Comparison of ENCODE assay signal across 16 cellular contexts in the genomic region with DNA sequence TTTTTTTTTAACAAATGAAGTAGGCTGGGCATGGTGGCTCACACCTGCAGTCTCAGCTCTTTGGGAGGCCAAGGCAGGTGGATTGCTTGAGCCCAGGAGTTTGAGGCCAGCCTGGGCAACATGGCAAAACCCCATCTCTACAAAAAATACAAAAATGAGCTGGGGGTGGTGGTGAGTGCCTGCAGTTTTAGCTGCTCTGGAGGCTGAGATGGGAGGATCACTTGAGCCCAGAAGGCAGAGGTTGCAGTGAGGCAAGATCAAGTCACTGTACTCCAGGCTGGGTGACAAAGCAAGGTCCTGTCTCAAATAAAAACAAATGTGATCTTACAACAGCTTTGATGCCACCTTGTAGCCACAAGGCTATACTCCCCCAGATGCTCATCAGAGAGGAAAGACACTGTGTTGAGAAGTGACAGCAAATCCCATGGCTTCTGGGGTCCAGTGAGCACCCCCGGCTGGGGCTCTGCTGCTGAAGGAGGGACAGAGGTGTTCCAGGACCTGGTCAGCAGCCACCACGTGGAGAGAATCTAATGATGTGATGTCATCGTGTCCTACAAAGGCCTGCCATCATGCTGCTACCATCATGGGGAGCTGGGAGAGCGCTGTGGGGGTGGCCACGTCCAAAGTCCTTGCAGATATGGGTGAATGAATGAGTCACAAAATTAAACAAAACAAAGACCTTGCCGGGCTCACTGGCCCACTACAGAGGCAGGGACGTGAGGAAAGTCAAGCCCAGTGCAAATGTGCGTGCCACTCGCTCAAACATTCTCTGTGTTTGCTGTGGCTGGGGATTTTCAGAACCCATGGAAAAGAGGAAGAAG.
A peak's percentile ranks its signal among the peaks of the same experiment; 100 is the strongest.
DNase-seq lines count a peak whose midpoint lies in the region; ATAC-seq and TF ChIP-seq lines count a peak whose summit lies in the region.
"Had no signal": no experiment of that assay in that cellular context is flagged by ENCODE, and none has a peak within 500 bp of the region (broad histone marks: within the 10 kb centered on the region; RNA-seq: fewer than 3 reads in every experiment).

No MANE protein-coding gene starts in this region.

- no peak overlapping the region for H3K4me3 Mint-ChIP-seq in CD14-positive monocyte
- H3K4me3 Mint-ChIP-seq: activated T-cell treated with anti-CD3 and anti-CD28 coated beads, Interleukin-2, amount 50 U/mL, for 4 hours had no signal

- POLR2A ChIA-PET in HEK293 (lab: Yijun Ruan, JAX): no interaction called here

- ATAC-seq in body of pancreas (peak; percentile 45), mucosa of descending colon (peak; percentile 19), HG03196 (IDR thresholded peaks at IDR 0.05; ENCODE audit: unreplicated experiment) (no peak)
- ATAC-seq: activated T-cell treated with anti-CD3 and anti-CD28 coated beads, Interleukin-2, amount 50 U/mL, for 4 hours; Panc1 had no signal

- TF ChIP-seq CTCF in CD14-positive monocyte (IDR thresholded peaks at IDR 0.05) (no peak), HEK293 (tag by site-specific recombination; IDR thresholded peaks at IDR 0.05) (no peak), body of pancreas (IDR thresholded peaks at IDR 0.05) (no peak), mucosa of descending colon (IDR thresholded peaks at IDR 0.05) (no peak)

- CTCF ChIA-PET in HEK293 (lab: Yijun Ruan, JAX): interaction anchor here (0.5 to 3.2 kb wide), 3 partner anchors 14 to 133 kb away, joined by 3 to 14 read pairs (median 4); a partner anchor contains a TSS

- H3K36me3 Mint-ChIP-seq in CD14-positive monocyte: peaks cover 97 to 99% of the 10 kb centered on the region in 2 donors

- no peaks in the 10 kb centered on the region for H3K9me3 Mint-ChIP-seq in CD14-positive monocyte
- H3K9me3 Mint-ChIP-seq: activated T-cell treated with anti-CD3 and anti-CD28 coated beads, Interleukin-2, amount 50 U/mL, for 4 hours had no signal

- TF ChIP-seq POLR2A in body of pancreas (IDR thresholded peaks at IDR 0.05): peak in 1 of 3 donors; percentile 16

- peak overlapping the region; percentile 8 to 86 (median 43) for H3K27ac Mint-ChIP-seq in CD14-positive monocyte

- H3K4me1 Mint-ChIP-seq in CD14-positive monocyte: peaks cover 19% of the 10 kb centered on the region

- no peaks in the 10 kb centered on the region for H3K9me3 ChIP-seq in HEK293 (ENCODE audit: control insufficient read depth, insufficient read depth, low read depth, low read length)
- H3K9me3 ChIP-seq in body of pancreas: no peaks in the 10 kb centered on the region
- no peaks in the 10 kb centered on the region for H3K9me3 ChIP-seq in mucosa of descending colon
- H3K9me3 ChIP-seq: spleen had no signal

- no peak overlapping the region for H3K4me3 ChIP-seq in HEK293 (ENCODE audit: low read depth, low read length)
- H3K4me3 ChIP-seq in body of pancreas: no peak overlapping the region
- H3K4me3 ChIP-seq in mucosa of descending colon: no peak overlapping the region
- H3K4me3 ChIP-seq: dorsolateral prefrontal cortex, spleen had no signal

- intact Hi-C loops in CD14-positive monocyte (cut with micrococcal nuclease): no loop called here
- intact Hi-C loops in body of pancreas (cut with DNase I): no loop called here
- intact Hi-C loops in mucosa of descending colon (cut with DNase I, micrococcal nuclease): no loop called here

- 47 to 52% methylated on average over 7 to 9 of the region's 9 CpGs for WGBS in body of pancreas, 2 donors

- H3K36me3 ChIP-seq in HEK293 (ENCODE audit: control insufficient read depth in 2 of 2, insufficient read depth in 1 of 2, low read length in 2 of 2): peaks cover 4 to 28% of the 10 kb centered on the region in 2 experiments; a peak in 2 of 3 replicates
- peaks cover 0 to 9% of the 10 kb centered on the region in 2 donors for H3K36me3 ChIP-seq in body of pancreas (replicated peaks in 1 of 2; ENCODE audit: insufficient read depth in 1 of 2, low read depth in 2 of 2)
- H3K36me3 ChIP-seq in mucosa of descending colon (ENCODE audit: low read depth): peaks cover 6% of the 10 kb centered on the region

- H3K27ac ChIP-seq in HEK293 (ENCODE audit: extremely low read depth, low read depth, low read length) (no peak overlapping the region), body of pancreas (peak overlapping the region; percentile 10 to 30 (median 24))
- H3K27ac ChIP-seq: spleen had no signal

- no peaks in the 10 kb centered on the region for H3K27me3 ChIP-seq in body of pancreas
- H3K27me3 ChIP-seq: dorsolateral prefrontal cortex, spleen had no signal

- DNase-seq in CD14-positive monocyte (ENCODE audit: low spot score): no peak
- peak; percentile 48 to 78 (median 67) for DNase-seq in body of pancreas
- DNase-seq in mucosa of descending colon: no peak
- no peak for DNase-seq in activated CD4-positive, alpha-beta T cell treated with anti-CD3 and anti-CD28 coated beads for 1 hour
- no peak for DNase-seq in hypothalamus (lab: John Stamatoyannopoulos, UW)
- no peak for DNase-seq in MV-4-11 (lab: John Stamatoyannopoulos, UW)
- DNase-seq: activated CD4-positive, CD25-positive, alpha-beta regulatory T cell; activated T-cell treated with anti-CD3 and anti-CD28 coated beads, Interleukin-2, amount 50 U/mL, for 4 hours; amygdala; dorsolateral prefrontal cortex; NCI-H748 treated with DMSO at 0.1 percent for 48 hours; spleen; SW 1271 had no signal

- no peaks in the 10 kb centered on the region for H3K4me1 ChIP-seq in HEK293 (ENCODE audit: control insufficient read depth, insufficient read depth, low read length)
- peaks cover 43% of the 10 kb centered on the region for H3K4me1 ChIP-seq in body of pancreas
- peaks cover 6% of the 10 kb centered on the region for H3K4me1 ChIP-seq in mucosa of descending colon (ENCODE audit: low read depth)

- peaks cover 0 to 1% (median 0%) of the 10 kb centered on the region in 3 donors for H3K27me3 Mint-ChIP-seq in CD14-positive monocyte (ENCODE audit: low read depth in 3 of 3)

TF ChIP-seq in HEK293, 187 proteins besides CTCF, POLR2A, EP300 and RAD21:
- peak; percentile 62 for TF ChIP-seq ZIC2 (tag by site-specific recombination; IDR thresholded peaks at IDR 0.05)
- no peak for TF ChIP-seq ZNF510 (tag by site-specific recombination; IDR thresholded peaks at IDR 0.05; ENCODE audit: insufficient replicate concordance)
- no peak for TF ChIP-seq ZNF747 (tag by site-specific recombination; IDR thresholded peaks at IDR 0.05)
- no peak for TF ChIP-seq ZNF2 (tag by site-specific recombination; IDR thresholded peaks at IDR 0.05)
- TF ChIP-seq, protein P1, sequence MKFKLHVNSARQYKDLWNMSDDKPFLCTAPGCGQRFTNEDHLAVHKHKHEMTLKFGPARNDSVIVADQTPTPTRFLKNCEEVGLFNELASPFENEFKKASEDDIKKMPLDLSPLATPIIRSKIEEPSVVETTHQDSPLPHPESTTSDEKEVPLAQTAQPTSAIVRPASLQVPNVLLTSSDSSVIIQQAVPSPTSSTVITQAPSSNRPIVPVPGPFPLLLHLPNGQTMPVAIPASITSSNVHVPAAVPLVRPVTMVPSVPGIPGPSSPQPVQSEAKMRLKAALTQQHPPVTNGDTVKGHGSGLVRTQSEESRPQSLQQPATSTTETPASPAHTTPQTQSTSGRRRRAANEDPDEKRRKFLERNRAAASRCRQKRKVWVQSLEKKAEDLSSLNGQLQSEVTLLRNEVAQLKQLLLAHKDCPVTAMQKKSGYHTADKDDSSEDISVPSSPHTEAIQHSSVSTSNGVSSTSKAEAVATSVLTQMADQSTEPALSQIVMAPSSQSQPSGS (tag by site-specific recombination; IDR thresholded peaks at IDR 0.05; ENCODE audit: low read depth): 0 out of 2 replicates have a peak, but pooled peaks have one; percentile 27
- no peak for TF ChIP-seq ZBTB8A (tag by site-specific recombination; IDR thresholded peaks at IDR 0.05)
- TF ChIP-seq ZNF19 (tag by site-specific recombination; IDR thresholded peaks at IDR 0.05; ENCODE audit: low read depth): no peak
- no peak for TF ChIP-seq ZNF670 (tag by site-specific recombination; IDR thresholded peaks at IDR 0.05; ENCODE audit: low read depth)
- no peak for TF ChIP-seq KLF1 (tag by site-specific recombination; IDR thresholded peaks at IDR 0.05)
- TF ChIP-seq ZNF292 (tag by site-specific recombination; IDR thresholded peaks at IDR 0.05; ENCODE audit: borderline replicate concordance, low read depth): no peak
- TF ChIP-seq SALL2 (tag by site-specific recombination; IDR thresholded peaks at IDR 0.05; ENCODE audit: borderline replicate concordance): no peak
- TF ChIP-seq ZNF133 (tag by site-specific recombination; IDR thresholded peaks at IDR 0.05): no peak

Comparison
In these comparisons a context has a peak if more than half of its experiments do, and no peak if none do; other contexts are left out.
1. DNase-seq: peak in body of pancreas (4 of 4); none in CD14-positive monocyte (single experiment), mucosa of descending colon (0 of 3), activated CD4-positive, alpha-beta T cell treated with anti-CD3 and anti-CD28 coated beads for 1 hour (single experiment), hypothalamus (0 of 51) and MV-4-11 (single experiment).